1 cellular context compared by ENCODE assay signal in genomic region chr17:752002-752619, GRCh38.
TF ChIP-seq lines count a peak whose summit lies in the region.

Gene GEMIN4, minus strand, starts transcription at chr17:752264. Its CDS starts 122 bp downstream, at chr17:752142.

TF ChIP-seq in HEK293, 187 proteins besides CTCF, POLR2A, EP300 and RAD21 (continued from another document):
- TF ChIP-seq PRDM2 (tag by site-specific recombination; IDR thresholded peaks at IDR 0.05; ENCODE audit: borderline replicate concordance) (no peak), EGR2 (tag by site-specific recombination; IDR thresholded peaks at IDR 0.05; ENCODE audit: low read depth) (peak; percentile 92), ZNF423 (tag by site-specific recombination; IDR thresholded peaks at IDR 0.05) (peak; percentile 67), KLF10 (tag by site-specific recombination; IDR thresholded peaks at IDR 0.05) (0 out of 2 replicates have a peak, but pooled peaks have one; percentile 60), ZNF214 (tag by site-specific recombination; IDR thresholded peaks at IDR 0.05; ENCODE audit: borderline replicate concordance) (no peak), ZNF274 (IDR thresholded peaks at IDR 0.05; ENCODE audit: low read length) (no peak), ZNF274 (tag by site-specific recombination; IDR thresholded peaks at IDR 0.05; ENCODE audit: borderline replicate concordance) (no peak), ZFHX2 (tag by site-specific recombination; conservative IDR thresholded peaks at IDR 0.05) (peak; percentile 95), INSM2 (tag by site-specific recombination; IDR thresholded peaks at IDR 0.05) (no peak; the same call in 1 of the 2 replicates), ZNF16 (tag by site-specific recombination; IDR thresholded peaks at IDR 0.05; ENCODE audit: low read depth) (no peak), ZNF114 (tag by site-specific recombination; IDR thresholded peaks at IDR 0.05) (no peak), ZNF626 (tag by site-specific recombination; IDR thresholded peaks at IDR 0.05) (no peak), ATF2 (tag by site-specific recombination; IDR thresholded peaks at IDR 0.05; ENCODE audit: low read depth) (no peak), KLF16 (tag by site-specific recombination; IDR thresholded peaks at IDR 0.05) (peak; percentile 88), ZNF221 (tag by site-specific recombination; IDR thresholded peaks at IDR 0.05; ENCODE audit: borderline replicate concordance) (no peak), ZNF341 (tag by site-specific recombination; IDR thresholded peaks at IDR 0.05; ENCODE audit: low read depth) (no peak), KLF17 (tag by site-specific recombination; IDR thresholded peaks at IDR 0.05) (peak; percentile 74), ZBTB1 (tag by site-specific recombination; IDR thresholded peaks at IDR 0.05) (peak; percentile 57; the same call in 1 of the 2 replicates), MEIS1 (CRISPR knock-in tag; IDR thresholded peaks at IDR 0.05; ENCODE audit: borderline replicate concordance) (no peak), ZBTB26 (tag by site-specific recombination; optimal IDR thresholded peaks at IDR 0.05) (peak; percentile 95), ZSCAN23 (tag by site-specific recombination; IDR thresholded peaks at IDR 0.05) (0 out of 2 replicates have a peak, but pooled peaks have one; percentile 38), ZNF391 (tag by site-specific recombination; IDR thresholded peaks at IDR 0.05; ENCODE audit: borderline replicate concordance, low read depth) (peak; percentile 43; the same call in 1 of the 2 replicates), ZNF132 (tag by site-specific recombination; IDR thresholded peaks at IDR 0.05; ENCODE audit: borderline replicate concordance) (no peak), ZNF112 (tag by site-specific recombination; IDR thresholded peaks at IDR 0.05) (no peak), ZNF610 (tag by site-specific recombination; IDR thresholded peaks at IDR 0.05; ENCODE audit: borderline replicate concordance) (peak; percentile 77; the same call in 1 of the 2 replicates), ZNF394 (tag by site-specific recombination; IDR thresholded peaks at IDR 0.05; ENCODE audit: borderline replicate concordance) (peak; percentile 28; the same call in 1 of the 2 replicates), ZFP69B (tag by site-specific recombination; IDR thresholded peaks at IDR 0.05) (no peak; the same call in 1 of the 2 replicates), MYNN (tag by site-specific recombination; IDR thresholded peaks at IDR 0.05; ENCODE audit: borderline replicate concordance) (no peak), ZBTB44 (tag by site-specific recombination; IDR thresholded peaks at IDR 0.05) (no peak), ZNF19 (tag by site-specific recombination; IDR thresholded peaks at IDR 0.05; ENCODE audit: low read depth) (no peak), ZNF521 (tag by site-specific recombination; IDR thresholded peaks at IDR 0.05) (no peak), ZNF248 (tag by site-specific recombination; IDR thresholded peaks at IDR 0.05) (no peak), ZNF366 (tag by site-specific recombination; conservative IDR thresholded peaks at IDR 0.05) (peak; percentile 13; the same call in 1 of the 2 replicates), TRIM28 (IDR thresholded peaks at IDR 0.05; ENCODE audit: borderline replicate concordance, low read length) (no peak)
- TF ChIP-seq, protein P1, sequence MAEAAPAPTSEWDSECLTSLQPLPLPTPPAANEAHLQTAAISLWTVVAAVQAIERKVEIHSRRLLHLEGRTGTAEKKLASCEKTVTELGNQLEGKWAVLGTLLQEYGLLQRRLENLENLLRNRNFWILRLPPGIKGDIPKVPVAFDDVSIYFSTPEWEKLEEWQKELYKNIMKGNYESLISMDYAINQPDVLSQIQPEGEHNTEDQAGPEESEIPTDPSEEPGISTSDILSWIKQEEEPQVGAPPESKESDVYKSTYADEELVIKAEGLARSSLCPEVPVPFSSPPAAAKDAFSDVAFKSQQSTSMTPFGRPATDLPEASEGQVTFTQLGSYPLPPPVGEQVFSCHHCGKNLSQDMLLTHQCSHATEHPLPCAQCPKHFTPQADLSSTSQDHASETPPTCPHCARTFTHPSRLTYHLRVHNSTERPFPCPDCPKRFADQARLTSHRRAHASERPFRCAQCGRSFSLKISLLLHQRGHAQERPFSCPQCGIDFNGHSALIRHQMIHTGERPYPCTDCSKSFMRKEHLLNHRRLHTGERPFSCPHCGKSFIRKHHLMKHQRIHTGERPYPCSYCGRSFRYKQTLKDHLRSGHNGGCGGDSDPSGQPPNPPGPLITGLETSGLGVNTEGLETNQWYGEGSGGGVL (tag by site-specific recombination; IDR thresholded peaks at IDR 0.05) = no peak; the same call in 1 of the 2 replicates
- TF ChIP-seq, protein P2, sequence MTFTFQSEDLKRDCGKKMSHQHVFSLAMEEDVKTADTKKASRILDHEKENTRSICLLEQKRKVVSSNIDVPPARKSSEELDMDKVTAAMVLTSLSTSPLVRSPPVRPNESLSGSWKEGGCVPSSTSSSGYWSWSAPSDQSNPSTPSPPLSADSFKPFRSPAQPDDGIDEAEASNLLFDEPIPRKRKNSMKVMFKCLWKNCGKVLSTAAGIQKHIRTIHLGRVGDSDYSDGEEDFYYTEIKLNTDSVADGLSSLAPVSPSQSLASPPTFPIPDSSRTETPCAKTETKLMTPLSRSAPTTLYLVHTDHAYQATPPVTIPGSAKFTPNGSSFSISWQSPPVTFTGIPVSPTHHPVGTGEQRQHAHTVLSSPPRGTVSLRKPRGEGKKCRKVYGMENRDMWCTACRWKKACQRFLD (tag by site-specific recombination; IDR thresholded peaks at IDR 0.05) = no peak
- TF ChIP-seq, protein P3, sequence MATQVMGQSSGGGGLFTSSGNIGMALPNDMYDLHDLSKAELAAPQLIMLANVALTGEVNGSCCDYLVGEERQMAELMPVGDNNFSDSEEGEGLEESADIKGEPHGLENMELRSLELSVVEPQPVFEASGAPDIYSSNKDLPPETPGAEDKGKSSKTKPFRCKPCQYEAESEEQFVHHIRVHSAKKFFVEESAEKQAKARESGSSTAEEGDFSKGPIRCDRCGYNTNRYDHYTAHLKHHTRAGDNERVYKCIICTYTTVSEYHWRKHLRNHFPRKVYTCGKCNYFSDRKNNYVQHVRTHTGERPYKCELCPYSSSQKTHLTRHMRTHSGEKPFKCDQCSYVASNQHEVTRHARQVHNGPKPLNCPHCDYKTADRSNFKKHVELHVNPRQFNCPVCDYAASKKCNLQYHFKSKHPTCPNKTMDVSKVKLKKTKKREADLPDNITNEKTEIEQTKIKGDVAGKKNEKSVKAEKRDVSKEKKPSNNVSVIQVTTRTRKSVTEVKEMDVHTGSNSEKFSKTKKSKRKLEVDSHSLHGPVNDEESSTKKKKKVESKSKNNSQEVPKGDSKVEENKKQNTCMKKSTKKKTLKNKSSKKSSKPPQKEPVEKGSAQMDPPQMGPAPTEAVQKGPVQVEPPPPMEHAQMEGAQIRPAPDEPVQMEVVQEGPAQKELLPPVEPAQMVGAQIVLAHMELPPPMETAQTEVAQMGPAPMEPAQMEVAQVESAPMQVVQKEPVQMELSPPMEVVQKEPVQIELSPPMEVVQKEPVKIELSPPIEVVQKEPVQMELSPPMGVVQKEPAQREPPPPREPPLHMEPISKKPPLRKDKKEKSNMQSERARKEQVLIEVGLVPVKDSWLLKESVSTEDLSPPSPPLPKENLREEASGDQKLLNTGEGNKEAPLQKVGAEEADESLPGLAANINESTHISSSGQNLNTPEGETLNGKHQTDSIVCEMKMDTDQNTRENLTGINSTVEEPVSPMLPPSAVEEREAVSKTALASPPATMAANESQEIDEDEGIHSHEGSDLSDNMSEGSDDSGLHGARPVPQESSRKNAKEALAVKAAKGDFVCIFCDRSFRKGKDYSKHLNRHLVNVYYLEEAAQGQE (tag by site-specific recombination; IDR thresholded peaks at IDR 0.05) = no peak
